1 cellular context compared by ENCODE assay signal in the genomic region with DNA sequence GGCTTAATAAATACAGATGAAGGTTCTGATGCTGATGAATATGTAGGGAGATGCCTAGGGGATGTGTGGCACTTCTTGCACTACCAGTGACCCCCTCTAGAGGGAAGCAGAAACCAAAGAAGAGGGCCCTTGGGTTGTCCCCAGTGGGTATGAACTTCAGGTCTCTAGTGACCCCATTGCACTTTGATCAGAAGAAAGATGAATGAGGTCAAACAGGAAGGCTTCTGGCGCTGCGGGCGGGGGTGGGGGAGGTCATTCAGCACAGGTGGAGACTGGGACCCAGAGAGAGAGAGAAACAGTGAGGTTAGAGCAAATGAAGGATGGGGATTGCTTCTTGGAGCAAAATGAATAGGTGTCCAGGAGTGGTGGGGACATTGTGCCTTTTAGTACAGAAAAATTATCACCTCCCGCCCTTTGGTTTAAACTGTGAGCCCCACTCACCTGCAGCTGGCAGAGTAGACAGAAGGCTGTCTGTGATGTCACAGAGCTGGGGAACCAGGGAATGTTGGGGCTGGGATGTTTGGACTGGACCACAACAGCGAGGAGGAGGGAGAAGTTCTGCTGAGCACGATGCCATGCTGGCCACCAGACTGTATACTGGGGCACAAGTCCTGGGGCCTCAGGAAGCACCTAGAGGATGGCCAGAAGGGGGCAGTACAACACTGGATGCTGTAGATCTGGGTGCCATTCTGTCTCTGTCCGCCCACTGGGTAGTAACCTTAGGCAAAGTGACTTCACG.
A peak's percentile ranks its signal among the peaks of the same experiment; 100 is the strongest.
TF ChIP-seq lines count a peak whose summit lies in the region.

A gene with protein sequence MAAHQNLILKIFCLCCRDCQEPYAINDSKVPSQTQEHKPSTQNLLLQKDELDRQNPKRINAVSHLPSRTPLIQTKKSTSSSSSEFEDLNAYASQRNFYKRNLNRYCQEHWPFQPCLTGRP (minus strand): TSS at position 599 of the 739 bp plus-strand sequence. CDS start 10,469 bp downstream, outside the sequence.

TF ChIP-seq in HepG2, 621 proteins besides CTCF, POLR2A, EP300 and RAD21 (continued from another document and continues in another):
- TF ChIP-seq, protein P1, sequence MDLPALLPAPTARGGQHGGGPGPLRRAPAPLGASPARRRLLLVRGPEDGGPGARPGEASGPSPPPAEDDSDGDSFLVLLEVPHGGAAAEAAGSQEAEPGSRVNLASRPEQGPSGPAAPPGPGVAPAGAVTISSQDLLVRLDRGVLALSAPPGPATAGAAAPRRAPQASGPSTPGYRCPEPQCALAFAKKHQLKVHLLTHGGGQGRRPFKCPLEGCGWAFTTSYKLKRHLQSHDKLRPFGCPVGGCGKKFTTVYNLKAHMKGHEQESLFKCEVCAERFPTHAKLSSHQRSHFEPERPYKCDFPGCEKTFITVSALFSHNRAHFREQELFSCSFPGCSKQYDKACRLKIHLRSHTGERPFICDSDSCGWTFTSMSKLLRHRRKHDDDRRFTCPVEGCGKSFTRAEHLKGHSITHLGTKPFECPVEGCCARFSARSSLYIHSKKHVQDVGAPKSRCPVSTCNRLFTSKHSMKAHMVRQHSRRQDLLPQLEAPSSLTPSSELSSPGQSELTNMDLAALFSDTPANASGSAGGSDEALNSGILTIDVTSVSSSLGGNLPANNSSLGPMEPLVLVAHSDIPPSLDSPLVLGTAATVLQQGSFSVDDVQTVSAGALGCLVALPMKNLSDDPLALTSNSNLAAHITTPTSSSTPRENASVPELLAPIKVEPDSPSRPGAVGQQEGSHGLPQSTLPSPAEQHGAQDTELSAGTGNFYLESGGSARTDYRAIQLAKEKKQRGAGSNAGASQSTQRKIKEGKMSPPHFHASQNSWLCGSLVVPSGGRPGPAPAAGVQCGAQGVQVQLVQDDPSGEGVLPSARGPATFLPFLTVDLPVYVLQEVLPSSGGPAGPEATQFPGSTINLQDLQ (CRISPR knock-in tag; IDR thresholded peaks at IDR 0.05), result no peak
- no peak for TF ChIP-seq ZNF746 (CRISPR knock-in tag; IDR thresholded peaks at IDR 0.05)
- TF ChIP-seq CEBPB (IDR thresholded peaks at IDR 0.05; ENCODE audit: borderline replicate concordance, low read depth, low read length), result no peak
- TF ChIP-seq ZBTB38 (CRISPR knock-in tag; IDR thresholded peaks at IDR 0.05), result no peak
- TF ChIP-seq ZFP36 (IDR thresholded peaks at IDR 0.05; ENCODE audit: borderline replicate concordance, low read depth, low read length, partially characterized antibody), result no peak
- no peak for TF ChIP-seq PAWR (CRISPR knock-in tag; IDR thresholded peaks at IDR 0.05; ENCODE audit: borderline replicate concordance)
- no peak for TF ChIP-seq ATF1 (CRISPR knock-in tag; IDR thresholded peaks at IDR 0.05)
- TF ChIP-seq POLR2G (IDR thresholded peaks at IDR 0.05; ENCODE audit: low read depth, low read length), result no peak
- peak; percentile 21; the same call in 1 of the 2 replicates for TF ChIP-seq ZNF263 (CRISPR knock-in tag; IDR thresholded peaks at IDR 0.05)
- no peak for TF ChIP-seq ZFAT (CRISPR knock-in tag; conservative IDR thresholded peaks at IDR 0.05)
- TF ChIP-seq CCAR2 (optimal IDR thresholded peaks at IDR 0.05; ENCODE audit: low read depth, low read length), result no peak
- no peak for TF ChIP-seq GPN1 (CRISPR knock-in tag; IDR thresholded peaks at IDR 0.05; ENCODE audit: borderline replicate concordance)
- TF ChIP-seq SP5 (CRISPR knock-in tag; IDR thresholded peaks at IDR 0.05; ENCODE audit: borderline replicate concordance, low read depth), result no peak
- no peak for TF ChIP-seq PHF5A (CRISPR knock-in tag; IDR thresholded peaks at IDR 0.05; ENCODE audit: low read depth, unreplicated experiment)
- TF ChIP-seq ZNF674 (CRISPR knock-in tag; IDR thresholded peaks at IDR 0.05; ENCODE audit: low read depth), result no peak
- TF ChIP-seq ZNF496 (CRISPR knock-in tag; IDR thresholded peaks at IDR 0.05; ENCODE audit: insufficient replicate concordance), result no peak
- TF ChIP-seq EED (CRISPR knock-in tag; IDR thresholded peaks at IDR 0.05), result no peak
- TF ChIP-seq, protein P2, sequence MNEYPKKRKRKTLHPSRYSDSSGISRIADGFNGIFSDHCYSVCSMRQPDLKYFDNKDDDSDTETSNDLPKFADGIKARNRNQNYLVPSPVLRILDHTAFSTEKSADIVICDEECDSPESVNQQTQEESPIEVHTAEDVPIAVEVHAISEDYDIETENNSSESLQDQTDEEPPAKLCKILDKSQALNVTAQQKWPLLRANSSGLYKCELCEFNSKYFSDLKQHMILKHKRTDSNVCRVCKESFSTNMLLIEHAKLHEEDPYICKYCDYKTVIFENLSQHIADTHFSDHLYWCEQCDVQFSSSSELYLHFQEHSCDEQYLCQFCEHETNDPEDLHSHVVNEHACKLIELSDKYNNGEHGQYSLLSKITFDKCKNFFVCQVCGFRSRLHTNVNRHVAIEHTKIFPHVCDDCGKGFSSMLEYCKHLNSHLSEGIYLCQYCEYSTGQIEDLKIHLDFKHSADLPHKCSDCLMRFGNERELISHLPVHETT (CRISPR knock-in tag; conservative IDR thresholded peaks at IDR 0.05), result no peak
- TF ChIP-seq ZNF652 (CRISPR knock-in tag; IDR thresholded peaks at IDR 0.05; ENCODE audit: borderline replicate concordance, low read depth), result no peak
- TF ChIP-seq, protein P3, sequence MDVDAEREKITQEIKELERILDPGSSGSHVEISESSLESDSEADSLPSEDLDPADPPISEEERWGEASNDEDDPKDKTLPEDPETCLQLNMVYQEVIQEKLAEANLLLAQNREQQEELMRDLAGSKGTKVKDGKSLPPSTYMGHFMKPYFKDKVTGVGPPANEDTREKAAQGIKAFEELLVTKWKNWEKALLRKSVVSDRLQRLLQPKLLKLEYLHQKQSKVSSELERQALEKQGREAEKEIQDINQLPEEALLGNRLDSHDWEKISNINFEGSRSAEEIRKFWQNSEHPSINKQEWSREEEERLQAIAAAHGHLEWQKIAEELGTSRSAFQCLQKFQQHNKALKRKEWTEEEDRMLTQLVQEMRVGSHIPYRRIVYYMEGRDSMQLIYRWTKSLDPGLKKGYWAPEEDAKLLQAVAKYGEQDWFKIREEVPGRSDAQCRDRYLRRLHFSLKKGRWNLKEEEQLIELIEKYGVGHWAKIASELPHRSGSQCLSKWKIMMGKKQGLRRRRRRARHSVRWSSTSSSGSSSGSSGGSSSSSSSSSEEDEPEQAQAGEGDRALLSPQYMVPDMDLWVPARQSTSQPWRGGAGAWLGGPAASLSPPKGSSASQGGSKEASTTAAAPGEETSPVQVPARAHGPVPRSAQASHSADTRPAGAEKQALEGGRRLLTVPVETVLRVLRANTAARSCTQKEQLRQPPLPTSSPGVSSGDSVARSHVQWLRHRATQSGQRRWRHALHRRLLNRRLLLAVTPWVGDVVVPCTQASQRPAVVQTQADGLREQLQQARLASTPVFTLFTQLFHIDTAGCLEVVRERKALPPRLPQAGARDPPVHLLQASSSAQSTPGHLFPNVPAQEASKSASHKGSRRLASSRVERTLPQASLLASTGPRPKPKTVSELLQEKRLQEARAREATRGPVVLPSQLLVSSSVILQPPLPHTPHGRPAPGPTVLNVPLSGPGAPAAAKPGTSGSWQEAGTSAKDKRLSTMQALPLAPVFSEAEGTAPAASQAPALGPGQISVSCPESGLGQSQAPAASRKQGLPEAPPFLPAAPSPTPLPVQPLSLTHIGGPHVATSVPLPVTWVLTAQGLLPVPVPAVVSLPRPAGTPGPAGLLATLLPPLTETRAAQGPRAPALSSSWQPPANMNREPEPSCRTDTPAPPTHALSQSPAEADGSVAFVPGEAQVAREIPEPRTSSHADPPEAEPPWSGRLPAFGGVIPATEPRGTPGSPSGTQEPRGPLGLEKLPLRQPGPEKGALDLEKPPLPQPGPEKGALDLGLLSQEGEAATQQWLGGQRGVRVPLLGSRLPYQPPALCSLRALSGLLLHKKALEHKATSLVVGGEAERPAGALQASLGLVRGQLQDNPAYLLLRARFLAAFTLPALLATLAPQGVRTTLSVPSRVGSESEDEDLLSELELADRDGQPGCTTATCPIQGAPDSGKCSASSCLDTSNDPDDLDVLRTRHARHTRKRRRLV (CRISPR knock-in tag; IDR thresholded peaks at IDR 0.05), result no peak
- TF ChIP-seq, protein P4, sequence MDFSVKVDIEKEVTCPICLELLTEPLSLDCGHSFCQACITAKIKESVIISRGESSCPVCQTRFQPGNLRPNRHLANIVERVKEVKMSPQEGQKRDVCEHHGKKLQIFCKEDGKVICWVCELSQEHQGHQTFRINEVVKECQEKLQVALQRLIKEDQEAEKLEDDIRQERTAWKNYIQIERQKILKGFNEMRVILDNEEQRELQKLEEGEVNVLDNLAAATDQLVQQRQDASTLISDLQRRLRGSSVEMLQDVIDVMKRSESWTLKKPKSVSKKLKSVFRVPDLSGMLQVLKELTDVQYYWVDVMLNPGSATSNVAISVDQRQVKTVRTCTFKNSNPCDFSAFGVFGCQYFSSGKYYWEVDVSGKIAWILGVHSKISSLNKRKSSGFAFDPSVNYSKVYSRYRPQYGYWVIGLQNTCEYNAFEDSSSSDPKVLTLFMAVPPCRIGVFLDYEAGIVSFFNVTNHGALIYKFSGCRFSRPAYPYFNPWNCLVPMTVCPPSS (IDR thresholded peaks at IDR 0.05), result no peak
- no peak for TF ChIP-seq DMAP1 (CRISPR knock-in tag; IDR thresholded peaks at IDR 0.05)
- TF ChIP-seq ZNF558 (CRISPR knock-in tag; IDR thresholded peaks at IDR 0.05; ENCODE audit: borderline replicate concordance), result no peak
- TF ChIP-seq, protein P5, sequence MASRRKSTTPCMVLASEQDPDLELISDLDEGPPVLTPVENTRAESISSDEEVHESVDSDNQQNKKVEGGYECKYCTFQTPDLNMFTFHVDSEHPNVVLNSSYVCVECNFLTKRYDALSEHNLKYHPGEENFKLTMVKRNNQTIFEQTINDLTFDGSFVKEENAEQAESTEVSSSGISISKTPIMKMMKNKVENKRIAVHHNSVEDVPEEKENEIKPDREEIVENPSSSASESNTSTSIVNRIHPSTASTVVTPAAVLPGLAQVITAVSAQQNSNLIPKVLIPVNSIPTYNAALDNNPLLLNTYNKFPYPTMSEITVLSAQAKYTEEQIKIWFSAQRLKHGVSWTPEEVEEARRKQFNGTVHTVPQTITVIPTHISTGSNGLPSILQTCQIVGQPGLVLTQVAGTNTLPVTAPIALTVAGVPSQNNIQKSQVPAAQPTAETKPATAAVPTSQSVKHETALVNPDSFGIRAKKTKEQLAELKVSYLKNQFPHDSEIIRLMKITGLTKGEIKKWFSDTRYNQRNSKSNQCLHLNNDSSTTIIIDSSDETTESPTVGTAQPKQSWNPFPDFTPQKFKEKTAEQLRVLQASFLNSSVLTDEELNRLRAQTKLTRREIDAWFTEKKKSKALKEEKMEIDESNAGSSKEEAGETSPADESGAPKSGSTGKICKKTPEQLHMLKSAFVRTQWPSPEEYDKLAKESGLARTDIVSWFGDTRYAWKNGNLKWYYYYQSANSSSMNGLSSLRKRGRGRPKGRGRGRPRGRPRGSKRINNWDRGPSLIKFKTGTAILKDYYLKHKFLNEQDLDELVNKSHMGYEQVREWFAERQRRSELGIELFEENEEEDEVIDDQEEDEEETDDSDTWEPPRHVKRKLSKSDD (CRISPR knock-in tag; IDR thresholded peaks at IDR 0.05; ENCODE audit: low read depth), result no peak
- TF ChIP-seq ZBTB1 (CRISPR knock-in tag; IDR thresholded peaks at IDR 0.05; ENCODE audit: borderline replicate concordance), result no peak
- peak; percentile 52; the same call in 1 of the 2 replicates for TF ChIP-seq ESRRA (CRISPR knock-in tag; IDR thresholded peaks at IDR 0.05; ENCODE audit: low read depth)
- no peak for TF ChIP-seq EZH2 (conservative IDR thresholded peaks at IDR 0.05; ENCODE audit: low read depth, low read length)
- no peak for TF ChIP-seq GATAD1 (CRISPR knock-in tag; IDR thresholded peaks at IDR 0.05)
- TF ChIP-seq KLF11 (CRISPR knock-in tag; IDR thresholded peaks at IDR 0.05), result no peak
- TF ChIP-seq, protein P6, sequence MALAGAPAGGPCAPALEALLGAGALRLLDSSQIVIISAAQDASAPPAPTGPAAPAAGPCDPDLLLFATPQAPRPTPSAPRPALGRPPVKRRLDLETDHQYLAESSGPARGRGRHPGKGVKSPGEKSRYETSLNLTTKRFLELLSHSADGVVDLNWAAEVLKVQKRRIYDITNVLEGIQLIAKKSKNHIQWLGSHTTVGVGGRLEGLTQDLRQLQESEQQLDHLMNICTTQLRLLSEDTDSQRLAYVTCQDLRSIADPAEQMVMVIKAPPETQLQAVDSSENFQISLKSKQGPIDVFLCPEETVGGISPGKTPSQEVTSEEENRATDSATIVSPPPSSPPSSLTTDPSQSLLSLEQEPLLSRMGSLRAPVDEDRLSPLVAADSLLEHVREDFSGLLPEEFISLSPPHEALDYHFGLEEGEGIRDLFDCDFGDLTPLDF (CRISPR knock-in tag; IDR thresholded peaks at IDR 0.05), result no peak
- TF ChIP-seq ZNF879 (CRISPR knock-in tag; IDR thresholded peaks at IDR 0.05), result no peak
- TF ChIP-seq DNMT3B (CRISPR knock-in tag; conservative IDR thresholded peaks at IDR 0.05), result no peak
- TF ChIP-seq ZFX (CRISPR knock-in tag; IDR thresholded peaks at IDR 0.05; ENCODE audit: low read depth), result peak; percentile 30; the same call in 1 of the 2 replicates
- TF ChIP-seq ZNF839 (CRISPR knock-in tag; IDR thresholded peaks at IDR 0.05; ENCODE audit: borderline replicate concordance), result no peak
- no peak for TF ChIP-seq KAT8 (CRISPR knock-in tag; IDR thresholded peaks at IDR 0.05)
- TF ChIP-seq ZNF713 (CRISPR knock-in tag; IDR thresholded peaks at IDR 0.05), result no peak
- TF ChIP-seq, protein P7, sequence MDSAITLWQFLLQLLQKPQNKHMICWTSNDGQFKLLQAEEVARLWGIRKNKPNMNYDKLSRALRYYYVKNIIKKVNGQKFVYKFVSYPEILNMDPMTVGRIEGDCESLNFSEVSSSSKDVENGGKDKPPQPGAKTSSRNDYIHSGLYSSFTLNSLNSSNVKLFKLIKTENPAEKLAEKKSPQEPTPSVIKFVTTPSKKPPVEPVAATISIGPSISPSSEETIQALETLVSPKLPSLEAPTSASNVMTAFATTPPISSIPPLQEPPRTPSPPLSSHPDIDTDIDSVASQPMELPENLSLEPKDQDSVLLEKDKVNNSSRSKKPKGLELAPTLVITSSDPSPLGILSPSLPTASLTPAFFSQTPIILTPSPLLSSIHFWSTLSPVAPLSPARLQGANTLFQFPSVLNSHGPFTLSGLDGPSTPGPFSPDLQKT (CRISPR knock-in tag; IDR thresholded peaks at IDR 0.05; ENCODE audit: borderline replicate concordance), result no peak
- TF ChIP-seq HNF4G (IDR thresholded peaks at IDR 0.05; ENCODE audit: borderline replicate concordance, low read depth, low read length), result peak; percentile 30
- no peak for TF ChIP-seq HNF4G (CRISPR knock-in tag; IDR thresholded peaks at IDR 0.05; ENCODE audit: borderline replicate concordance, low read depth)
- no peak for TF ChIP-seq HHEX (CRISPR knock-in tag; IDR thresholded peaks at IDR 0.05)
- TF ChIP-seq ZFP62 (CRISPR knock-in tag; IDR thresholded peaks at IDR 0.05), result no peak
